Comparison of ENCODE assay signal across 11 cellular contexts in the genomic region with DNA sequence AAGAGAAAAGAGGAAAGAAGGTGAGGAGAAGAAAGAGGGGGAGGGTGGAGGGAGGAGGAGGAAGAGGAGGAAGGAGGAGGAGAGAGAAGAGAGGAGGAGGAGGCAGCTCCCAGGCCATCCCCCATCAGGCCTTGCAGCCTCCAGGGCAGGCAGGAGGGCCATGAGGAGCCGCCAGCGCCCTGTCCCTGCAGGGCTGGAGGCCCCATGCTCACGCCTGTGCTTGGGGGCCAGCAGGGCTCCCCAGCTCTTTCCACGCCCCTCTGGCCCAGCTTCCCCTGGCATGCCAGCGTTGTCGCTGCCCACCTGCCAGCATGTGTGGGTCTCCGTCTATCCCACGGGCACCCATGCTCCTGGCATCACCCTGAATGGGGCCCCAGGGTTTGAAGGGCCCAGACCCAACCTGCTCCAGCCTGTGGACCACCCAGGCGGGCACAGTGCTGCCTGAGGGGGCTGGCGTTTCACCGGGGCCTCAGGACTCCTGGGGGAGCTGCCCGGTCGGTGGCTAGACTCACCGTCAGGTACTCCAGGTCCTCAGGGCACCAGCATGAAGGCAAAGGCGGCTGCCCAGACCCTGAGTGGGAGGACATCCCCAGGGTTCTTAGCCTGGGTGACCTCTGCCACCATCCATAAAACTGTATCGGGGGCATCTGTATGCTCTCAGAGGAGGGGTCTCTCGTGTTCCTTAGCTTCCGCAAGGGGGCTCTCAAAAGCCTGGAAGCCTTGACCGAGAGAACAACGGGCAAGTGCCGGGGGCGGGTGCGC. TPM values are rescaled to one million over a fixed set of nuclear protein-coding genes. Genes with fewer than 3 reads are reported as not detected.
DNase-seq lines count a peak whose midpoint lies in the region; ATAC-seq, FAIRE-seq and TF ChIP-seq lines count a peak whose summit lies in the region.
"Had no signal": no experiment of that assay in that cellular context is flagged by ENCODE, and none has a peak within 500 bp of the region (broad histone marks: within the 10 kb centered on the region; RNA-seq: fewer than 3 reads in every experiment).

No MANE protein-coding gene starts in this region.

- peaks cover 56% of the 10 kb centered on the region for H3K4me1 ChIP-seq in CD4-positive, CD25-positive, alpha-beta regulatory T cell (ENCODE audit: control insufficient read depth, insufficient read depth, low read length, poor library complexity, severe bottlenecking)
- peaks cover 6 to 22% of the 10 kb centered on the region in 2 donors for H3K4me1 ChIP-seq in esophagus (ENCODE audit: control insufficient read depth in 2 of 2, insufficient read depth in 2 of 2, low read length in 1 of 2)
- H3K4me1 ChIP-seq in osteoblast (ENCODE audit: insufficient read depth, low read length): peaks cover 15% of the 10 kb centered on the region

- peaks cover 0 to 51% (median 19%) of the 10 kb centered on the region in 4 donors for H3K4me1 Mint-ChIP-seq in CD4-positive, CD25-positive, alpha-beta regulatory T cell

- H3K36me3 ChIP-seq in CD4-positive, CD25-positive, alpha-beta regulatory T cell (ENCODE audit: control insufficient read depth, insufficient read depth, low read length): no peaks in the 10 kb centered on the region
- H3K36me3 ChIP-seq in esophagus (ENCODE audit: control insufficient read depth in 2 of 2, insufficient read depth in 2 of 2, low read length in 1 of 2): no peaks in the 10 kb centered on the region
- H3K36me3 ChIP-seq in osteoblast (ENCODE audit: insufficient read depth, low read length): no peaks in the 10 kb centered on the region

- no peak for TF ChIP-seq POLR2A in NB4 (IDR thresholded peaks at IDR 0.05; ENCODE audit: extremely low read depth, insufficient read length)

- peak overlapping the region in 3 of 4 donors; percentile 35 to 69 (median 41) for H3K4me3 Mint-ChIP-seq in CD4-positive, CD25-positive, alpha-beta regulatory T cell

- no peaks in the 10 kb centered on the region for H3K9me3 ChIP-seq in CD4-positive, CD25-positive, alpha-beta regulatory T cell (ENCODE audit: control insufficient read depth in 2 of 2, low read length in 2 of 2)
- H3K9me3 ChIP-seq in esophagus (ENCODE audit: control insufficient read depth in 2 of 2, insufficient read depth in 1 of 2, low read depth in 1 of 2, low read length in 1 of 2) (no peaks in the 10 kb centered on the region), osteoblast (ENCODE audit: low read depth, low read length) (no peaks in the 10 kb centered on the region)

- H2AFZ ChIP-seq in osteoblast (ENCODE audit: low read length): no peak overlapping the region

- TF ChIP-seq CTCF in NB4 (IDR thresholded peaks at IDR 0.05; ENCODE audit: low read depth, low read length): no peak
- no peak for TF ChIP-seq CTCF in osteoblast (IDR thresholded peaks at IDR 0.05; ENCODE audit: extremely low read depth, low read depth, low read length)

- no peaks in the 10 kb centered on the region for H3K36me3 Mint-ChIP-seq in CD4-positive, CD25-positive, alpha-beta regulatory T cell

- H3K27ac Mint-ChIP-seq in CD4-positive, CD25-positive, alpha-beta regulatory T cell: peak overlapping the region in 2 of 3 donors; percentile 48 to 86

- H3K79me2 ChIP-seq in osteoblast (ENCODE audit: insufficient read depth, low read length): no peaks in the 10 kb centered on the region

- no peaks in the 10 kb centered on the region for H4K20me1 ChIP-seq in osteoblast (ENCODE audit: insufficient read depth, low read length)

- H3K9me3 Mint-ChIP-seq in CD4-positive, CD25-positive, alpha-beta regulatory T cell: no peaks in the 10 kb centered on the region

- FAIRE-seq in GM19239 (lab: Jason Lieb, UNC): no peak

- H3K27ac ChIP-seq in CD4-positive, CD25-positive, alpha-beta regulatory T cell (ENCODE audit: insufficient read depth, low read length, poor library complexity, severe bottlenecking): no peak overlapping the region
- H3K27ac ChIP-seq in esophagus (ENCODE audit: low read depth in 2 of 2, low read length in 1 of 2): peak overlapping the region; percentile 8 to 36
- H3K27ac ChIP-seq in osteoblast (ENCODE audit: low read depth, low read length): no peak overlapping the region

- DNase-seq in CD4-positive, CD25-positive, alpha-beta regulatory T cell: no peak
- DNase-seq in NB4 (ENCODE audit: low read depth) (peak; percentile 29), osteoblast (ENCODE audit: insufficient read length, low spot score, missing footprints) (peak; percentile 84), COLO829 (ENCODE audit: low spot score) (no peak), GM19239 (ENCODE audit: insufficient read length, low spot score) (no peak), NCI-H2107 (lab: John Stamatoyannopoulos, UW) (no peak)
- DNase-seq: DMS 273 treated with DMSO at 0.1 percent for 48 hours; NCI-H345; stimulated activated CD4-positive, alpha-beta T cell treated with anti-CD3 and anti-CD28 coated beads, Interleukin-2, amount 100 ng/mL, for 24 hours had no signal

- no peak for ATAC-seq in CD4-positive, CD25-positive, alpha-beta regulatory T cell (ENCODE audit: low read depth in 2 of 2)
- ATAC-seq in GM18519 (IDR thresholded peaks at IDR 0.05; ENCODE audit: low FRiP score, unreplicated experiment): no peak

- H3K4me2 ChIP-seq in osteoblast (ENCODE audit: insufficient read depth, low read length): no peak overlapping the region

- H3K27me3 ChIP-seq in CD4-positive, CD25-positive, alpha-beta regulatory T cell (ENCODE audit: control insufficient read depth, insufficient read depth, low read length): no peaks in the 10 kb centered on the region
- H3K27me3 ChIP-seq in esophagus (ENCODE audit: control insufficient read depth in 1 of 2, insufficient read depth in 2 of 2, low read length in 2 of 2) (no peaks in the 10 kb centered on the region), osteoblast (ENCODE audit: insufficient read depth, low read length) (no peaks in the 10 kb centered on the region)

- no peak overlapping the region for H3K4me3 ChIP-seq in CD4-positive, CD25-positive, alpha-beta regulatory T cell (ENCODE audit: low read depth, low read length)
- H3K4me3 ChIP-seq in NB4 (ENCODE audit: low read depth, low read length) (no peak overlapping the region), esophagus (ENCODE audit: low read depth in 1 of 2, low read length in 2 of 2) (no peak overlapping the region), osteoblast (ENCODE audit: insufficient read depth, low read length) (no peak overlapping the region)

- 52 to 67% methylated on average over 23 of the region's 23 CpGs for WGBS in esophagus, 2 donors

- no peaks in the 10 kb centered on the region for H3K27me3 Mint-ChIP-seq in CD4-positive, CD25-positive, alpha-beta regulatory T cell

RNA-seq across cellular contexts. Expression of a gene that starts 5.3 kb away (rescaled TPM):
- total RNA-seq in CD4-positive, CD25-positive, alpha-beta regulatory T cell: 60.0 TPM
- polyA plus RNA-seq in CD4-positive, CD25-positive, alpha-beta regulatory T cell: 10 to 100 TPM; 13.8 to 60.7 (median 31.0) TPM
- polyA plus RNA-seq in esophagus: under 1 TPM; 0.47 to 0.51 TPM
- 0.59 and 1.4 TPM in 2 replicates for total RNA-seq in osteoblast

RNA-seq across cellular contexts. Expression of a gene that starts 5.4 kb away (rescaled TPM):
- total RNA-seq in CD4-positive, CD25-positive, alpha-beta regulatory T cell: 41.8 TPM
- 10 to 100 TPM; 11.9 to 16.8 (median 15.1) TPM for polyA plus RNA-seq in CD4-positive, CD25-positive, alpha-beta regulatory T cell
- polyA plus RNA-seq in esophagus: under 1 TPM; 0.42 to 0.45 TPM
- 0.29 and 0.36 TPM in 2 replicates for total RNA-seq in osteoblast

RNA-seq across cellular contexts. Expression of a gene that starts 36.8 kb away (rescaled TPM):
- 0.20 TPM for total RNA-seq in CD4-positive, CD25-positive, alpha-beta regulatory T cell
- polyA plus RNA-seq in CD4-positive, CD25-positive, alpha-beta regulatory T cell: under 1 TPM; 0.13 to 0.47 (median 0.30) TPM
- 1 to 10 TPM in 1 of 2 donors, under 1 TPM in 1; 0.95 to 1.7 TPM for polyA plus RNA-seq in esophagus
- not detected in 2 replicates for total RNA-seq in osteoblast

Comparison
In these comparisons a context has a peak if more than half of its experiments do, and no peak if none do; other contexts are left out.
1. DNase-seq: peak in NB4 (single experiment) and osteoblast (single experiment); none in CD4-positive, CD25-positive, alpha-beta regulatory T cell (0 of 3), COLO829 (single experiment), GM19239 (single experiment) and NCI-H2107 (single experiment).
2. H3K27ac ChIP-seq: peak in esophagus (2 of 2); none in CD4-positive, CD25-positive, alpha-beta regulatory T cell (single experiment) and osteoblast (single experiment).
3. RNA of a gene that starts 5.3 kb away (total RNA-seq): 60.0 TPM in CD4-positive, CD25-positive, alpha-beta regulatory T cell (single experiment); 0.59 to 1.4 TPM in osteoblast; every median in the first group is over 10 times any median in the second.
4. RNA of a gene that starts 5.4 kb away (total RNA-seq): 41.8 TPM in CD4-positive, CD25-positive, alpha-beta regulatory T cell (single experiment); 0.29 to 0.36 TPM in osteoblast; every median in the first group is over 10 times any median in the second.